1 cellular context compared by ENCODE assay signal in genomic region chr7:116687801-116688201, GRCh38.
TF ChIP-seq lines count a peak whose summit lies in the region.

No MANE protein-coding gene starts in this region.

TF ChIP-seq in WTC11, 78 proteins besides CTCF, POLR2A, EP300 and RAD21 (continued from another document):
- no peak for TF ChIP-seq ZNF532 (CRISPR knock-in tag; IDR thresholded peaks at IDR 0.05; ENCODE audit: borderline replicate concordance)
- no peak for TF ChIP-seq CREB1 (CRISPR knock-in tag; IDR thresholded peaks at IDR 0.05)
- no peak for TF ChIP-seq ETV6 (CRISPR knock-in tag; IDR thresholded peaks at IDR 0.05)
- TF ChIP-seq NFE2L1 (CRISPR knock-in tag; IDR thresholded peaks at IDR 0.05) = no peak
- no peak for TF ChIP-seq AFF4 (CRISPR knock-in tag; IDR thresholded peaks at IDR 0.05; ENCODE audit: borderline replicate concordance)
- TF ChIP-seq ZMAT4 (CRISPR knock-in tag; IDR thresholded peaks at IDR 0.05) = no peak
- TF ChIP-seq GABPB1 (CRISPR knock-in tag; IDR thresholded peaks at IDR 0.05) = no peak
- TF ChIP-seq HMGA2 (CRISPR knock-in tag; IDR thresholded peaks at IDR 0.05) = no peak
- no peak for TF ChIP-seq KAT7 (CRISPR knock-in tag; IDR thresholded peaks at IDR 0.05; ENCODE audit: borderline replicate concordance)
- no peak for TF ChIP-seq SOX15 (CRISPR knock-in tag; IDR thresholded peaks at IDR 0.05)
- TF ChIP-seq ZNF219 (CRISPR knock-in tag; IDR thresholded peaks at IDR 0.05; ENCODE audit: borderline replicate concordance) = no peak
